ENCODE assay signal across 14 cellular contexts in genomic region chr19:8610928-8611284, GRCh38. TPM values are rescaled to one million over a fixed set of nuclear protein-coding genes. Genes with fewer than 3 reads are reported as not detected.
A peak's percentile ranks its signal among the peaks of the same experiment; 100 is the strongest.
DNase-seq lines count a peak whose midpoint lies in the region; ATAC-seq, FAIRE-seq and TF ChIP-seq lines count a peak whose summit lies in the region.
"Had no signal": no experiment of that assay in that cellular context is flagged by ENCODE, and none has a peak within 500 bp of the region (broad histone marks: within the 10 kb centered on the region; RNA-seq: fewer than 3 reads in every experiment).

No MANE protein-coding gene starts in this region.

- H4K20me1 ChIP-seq in HCT116 (ENCODE audit: insufficient read depth) (no peaks in the 10 kb centered on the region), K562 (replicated peaks; ENCODE audit: control insufficient read depth, insufficient read depth, low read length) (no peaks in the 10 kb centered on the region)

- H3K27me3 ChIP-seq in HCT116 (ENCODE audit: insufficient read depth, low read length) (no peaks in the 10 kb centered on the region), K562 (ENCODE audit: control insufficient read depth in 2 of 2, insufficient read depth in 2 of 2, low read length in 2 of 2) (peaks cover 2 to 18% of the 10 kb centered on the region in 2 experiments; a peak in 3 of 5 replicates), mesendoderm (ENCODE audit: insufficient read depth, low read length, poor library complexity) (no peaks in the 10 kb centered on the region), tibial nerve (no peaks in the 10 kb centered on the region)

- no peaks in the 10 kb centered on the region for H3K36me3 ChIP-seq in HCT116 (ENCODE audit: control insufficient read depth in 1 of 2, insufficient read depth in 2 of 2, low read length in 2 of 2)
- H3K36me3 ChIP-seq in K562 (ENCODE audit: control insufficient read depth, insufficient read depth, low read length) = no peaks in the 10 kb centered on the region
- no peaks in the 10 kb centered on the region for H3K36me3 ChIP-seq in mesendoderm (ENCODE audit: control insufficient read depth, insufficient read depth, low read length)
- H3K36me3 ChIP-seq in tibial nerve = peaks cover 0 to 3% (median 0%) of the 10 kb centered on the region in 3 donors

- CTCF ChIA-PET in HCT116 (lab: Charles Lee) = no interaction called here
- CTCF ChIA-PET in K562 (lab: Yijun Ruan, JAX; ENCODE audit: low intra/inter-chr PET ratio) = no interaction called here

- TF ChIP-seq RAD21 in HCT116 (IDR thresholded peaks at IDR 0.05; ENCODE audit: low read depth) (no peak), K562 (CRISPR knock-in tag; conservative IDR thresholded peaks at IDR 0.05 in 1 of 2, IDR thresholded peaks at IDR 0.05 in 1 of 2) (no peak)

- TF ChIP-seq CTCF in HCT116 (IDR thresholded peaks at IDR 0.05 in 2 of 3, conservative IDR thresholded peaks at IDR 0.05 in 1 of 3; ENCODE audit: borderline replicate concordance in 1 of 3, insufficient read depth in 1 of 3, low read depth in 2 of 3, low read length in 2 of 3) (no peak), K562 (IDR thresholded peaks at IDR 0.05 in 2 of 3, conservative IDR thresholded peaks at IDR 0.05 in 1 of 3; ENCODE audit: insufficient read depth in 2 of 3, low read depth in 1 of 3, low read length in 3 of 3) (no peak), tibial nerve (IDR thresholded peaks at IDR 0.05) (no peak)

- peaks cover 10 to 33% of the 10 kb centered on the region in 2 experiments for H3K4me1 ChIP-seq in HCT116 (ENCODE audit: control insufficient read depth in 1 of 2, insufficient read depth in 2 of 2, low read length in 2 of 2)
- peaks cover 6 to 21% of the 10 kb centered on the region in 2 experiments; a peak in 3 of 5 replicates for H3K4me1 ChIP-seq in K562 (replicated peaks in 1 of 2; ENCODE audit: control insufficient read depth in 2 of 2, insufficient read depth in 2 of 2, low read length in 2 of 2)
- peaks cover 9% of the 10 kb centered on the region for H3K4me1 ChIP-seq in mesendoderm (ENCODE audit: control insufficient read depth, low read depth, low read length)
- peaks cover 0 to 42% (median 10%) of the 10 kb centered on the region in 4 donors for H3K4me1 ChIP-seq in tibial nerve

- no CpG with 5 or more reads among the region's 9 CpGs for WGBS in K562 (ENCODE audit: insufficient coverage, low coverage, missing lambda C conversion rate)
- no CpG with 5 or more reads among the region's 9 CpGs for WGBS in mesendoderm (ENCODE audit: extremely low coverage, insufficient coverage, low lambda C conversion rate)
- WGBS in tibial nerve, 2 donors = 0 to 25% methylated on average over 2 to 3 of the region's 9 CpGs

- POLR2A ChIA-PET in HCT116 (lab: Charles Lee) = no interaction called here
- POLR2A ChIA-PET in K562 (lab: Yijun Ruan, JAX) = no interaction called here

- no peaks in the 10 kb centered on the region for H3K9me1 ChIP-seq in K562 (ENCODE audit: control insufficient read depth, insufficient read depth, low read length)

- TF ChIP-seq POLR2A in HCT116 (IDR thresholded peaks at IDR 0.05; ENCODE audit: borderline replicate concordance, extremely low read depth, insufficient read depth, insufficient read length) = no peak
- TF ChIP-seq POLR2A in K562 (conservative IDR thresholded peaks at IDR 0.05) = no peak
- no peak for TF ChIP-seq POLR2A in tibial nerve (IDR thresholded peaks at IDR 0.05)

- RAD21 ChIA-PET in HCT116 (lab: Charles Lee; ENCODE audit: low non-redundant PET in 1 of 2, low total read pairs in 2 of 2, uncharacterized antibody in 2 of 2, unreplicated experiment in 2 of 2) = no interaction called here

- H4K8ac ChIP-seq in mesendoderm (ENCODE audit: low read depth, low read length) = no peak overlapping the region

- no peak overlapping the region for H4K5ac ChIP-seq in mesendoderm (ENCODE audit: low read length)

- H2BK120ac ChIP-seq in mesendoderm (ENCODE audit: low read depth, low read length) = peak overlapping the region; percentile 99

- H3K27ac ChIP-seq in HCT116 (ENCODE audit: low read depth, low read length) (no peak overlapping the region), K562 (ENCODE audit: extremely low read depth, low read depth, low read length) (no peak overlapping the region; the same call in 2 of the 3 replicates), mesendoderm (ENCODE audit: low read depth, low read length) (no peak overlapping the region), tibial nerve (peak overlapping the region; percentile 43 to 84 (median 76))

- H3K4me3 ChIP-seq in HCT116 (replicated peaks in 1 of 2; ENCODE audit: low read depth in 1 of 2, low read length in 2 of 2) (peak overlapping the region in 1 of 2 experiments; percentile 79; a peak in 1 of 4 replicates), K562 (peak overlapping the region; percentile 35), mesendoderm (ENCODE audit: low read length) (no peak overlapping the region), tibial nerve (peak overlapping the region in 3 of 4 donors; percentile 50 to 62 (median 56))

- H3K9me3 ChIP-seq in HCT116 (ENCODE audit: control insufficient read depth in 1 of 2, insufficient read depth in 1 of 2, low read depth in 1 of 2, low read length in 2 of 2) (no peaks in the 10 kb centered on the region), K562 (replicated peaks; ENCODE audit: control insufficient read depth, insufficient read depth, low read depth, low read length) (no peaks in the 10 kb centered on the region), tibial nerve (no peaks in the 10 kb centered on the region)

- peak overlapping the region; percentile 38 for H2BK15ac ChIP-seq in mesendoderm (replicated peaks; ENCODE audit: low read depth)

- H2AK5ac ChIP-seq in mesendoderm (ENCODE audit: low read length) = no peak overlapping the region

- ATAC-seq in HCT116 = no peak
- ATAC-seq in K562 = no peak
- ATAC-seq in GM18873 (IDR thresholded peaks at IDR 0.05; ENCODE audit: low FRiP score, unreplicated experiment) = no peak
- ATAC-seq: esophagus mucosa; stimulated activated memory B cell treated with anti-CD40 and anti-IgM and Interleukin-4, amounts not matched to agents 10 μg/mL and 1 μg/mL and 100 μg/mL, for 72 hours had no signal

- no peak for DNase-seq in HCT116 (ENCODE audit: low read depth, low spot score)
- DNase-seq in K562 (ENCODE audit: extremely low read depth in 1 of 4, low spot score in 3 of 4) = no peak
- DNase-seq in mesendoderm = peak; percentile 58
- DNase-seq in tibial nerve (ENCODE audit: low spot score in 2 of 2) = no peak
- no peak for DNase-seq in pons (ENCODE audit: low spot score)
- DNase-seq in HT-29 (ENCODE audit: low spot score) = no peak
- DNase-seq: NCI-H1436 had no signal

- no peaks in the 10 kb centered on the region for H3K79me2 ChIP-seq in HCT116 (ENCODE audit: insufficient read depth, low read length)
- no peaks in the 10 kb centered on the region for H3K79me2 ChIP-seq in K562 (ENCODE audit: control insufficient read depth, insufficient read depth, low read length)
- H3K79me2 ChIP-seq in mesendoderm (ENCODE audit: control insufficient read depth, insufficient read depth, low read length) = peaks cover 19% of the 10 kb centered on the region

- peak overlapping the region; percentile 100 for H3K56ac ChIP-seq in mesendoderm (ENCODE audit: low read length)

- intact Hi-C loops in HCT116 (cut with micrococcal nuclease) (no loop called here), K562 (cut with micrococcal nuclease) (loop anchor here (10.0 kb wide), 1 partner anchor 84 kb away; the partner anchor contains the start of gene ACTL9)

- in situ Hi-C loops in K562 (cut with MboI) = loop anchor here (10.0 kb wide), 1 partner anchor 84 kb away; the partner anchor contains the start of gene ACTL9

- H2AFZ ChIP-seq in HCT116 (ENCODE audit: low read depth, low read length, poor library complexity, severe bottlenecking) (no peak overlapping the region), K562 (ENCODE audit: low read depth, low read length) (no peak overlapping the region)

- peaks cover 18% of the 10 kb centered on the region for H3K79me1 ChIP-seq in mesendoderm (ENCODE audit: low read length)

- peak overlapping the region; percentile 98 for H3K4ac ChIP-seq in mesendoderm (ENCODE audit: low read depth, low read length)

- H2BK5ac ChIP-seq in mesendoderm (ENCODE audit: low read length) = no peak overlapping the region

- FAIRE-seq in K562 (lab: Jason Lieb, UNC) = no peak
- FAIRE-seq: keratinocyte had no signal

- no TSS peak for BruUV-seq in HCT116 (replicated peaks; lab: Mats Ljungman, UMichigan)
- no TSS peak for BruUV-seq in K562 (replicated peaks; lab: Mats Ljungman, UMichigan)

- peak overlapping the region; percentile 99 for H3K18ac ChIP-seq in mesendoderm (ENCODE audit: low read length)

- H3K4me2 ChIP-seq in HCT116 (ENCODE audit: low read length) (peak overlapping the region; percentile 97), K562 (ENCODE audit: insufficient read depth, low read length) (no peak overlapping the region), mesendoderm (ENCODE audit: low read length) (no peak overlapping the region)

- no peak overlapping the region for H3K23ac ChIP-seq in mesendoderm (ENCODE audit: low read length)

- no peak for TF ChIP-seq EP300 in K562 (IDR thresholded peaks at IDR 0.05; ENCODE audit: low read length)
- no peak for TF ChIP-seq EP300 in tibial nerve (IDR thresholded peaks at IDR 0.05)

- peak overlapping the region; percentile 73 for H3K9ac ChIP-seq in HCT116 (ENCODE audit: low read length)
- H3K9ac ChIP-seq in K562 (ENCODE audit: insufficient read depth in 1 of 2, low read depth in 2 of 2, low read length in 2 of 2) = no peak overlapping the region; a peak in 1 of 4 replicates
- no peak overlapping the region for H3K9ac ChIP-seq in mesendoderm (ENCODE audit: low read length)

- no peaks in the 10 kb centered on the region for H3K9me2 ChIP-seq in HCT116 (ENCODE audit: insufficient read depth)

RNA-seq across cellular contexts. Expression of gene ADAMTS10, which starts 0.4 kb away (rescaled TPM):
- total RNA-seq in HCT116 (2021; ENCODE audit: unreplicated experiment) = 10.2 TPM
- 8.4 TPM in 2 replicates for polyA plus RNA-seq in HCT116 (2012)
- 2.3 and 5.9 TPM in 2 replicates for total RNA-seq in K562 (2011; cell fraction: chromatin; rRNA removed; ENCODE audit: low replicate concordance)
- total RNA-seq in K562 (2011; cell fraction: nucleolus; rRNA removed) = 2.6 and 5.5 TPM in 2 replicates
- total RNA-seq in K562 (2011; cell fraction: nucleoplasm; rRNA removed) = 2.8 and 3.6 TPM in 2 replicates
- total RNA-seq in K562 (2014; rRNA removed) = 0.33 and 0.41 TPM in 2 replicates
- not detected in 2 replicates for total RNA-seq in K562 (2014; rRNA removed; fragmentation: Illumina TruSeq; extraction: Trizol)
- total RNA-seq in K562 (2015; rRNA removed; fragmentation: Illumina TruSeq; extraction: Trizol) = 0.30 and 0.33 TPM in 2 replicates
- total RNA-seq in K562 (2021) = 0.29 and 1.2 TPM in 2 replicates
- 0.28 and 0.57 TPM in 2 replicates for polyA plus RNA-seq in K562 (2011; rRNA removed)
- polyA plus RNA-seq in K562 (2011; cell fraction: cytosol; rRNA removed) = 0.72 and 1.2 TPM in 2 replicates
- 3.7 and 14.1 TPM in 2 replicates for polyA plus RNA-seq in K562 (2011; cell fraction: nucleus; rRNA removed)
- polyA plus RNA-seq in K562 (2012) = 0.76 and 1.1 TPM in 2 replicates
- 0.30 TPM in 1 of 2 replicates, not detected in the other for polyA plus RNA-seq in K562 (2014; fragmentation: Illumina TruSeq; extraction: Trizol)
- polyA plus RNA-seq in K562 (2014; fragmentation: Nextera tagmentation; extraction: Ambion mirVana) = not detected
- 0.84 and 1.8 TPM in 2 replicates for polyA plus RNA-seq in K562 (2014; rRNA removed)
- 0.30 and 0.53 TPM in 2 replicates for polyA minus RNA-seq in K562 (2011; rRNA and poly(A)+ RNA removed)
- polyA minus RNA-seq in K562 (2011; cell fraction: cytosol; rRNA and poly(A)+ RNA removed) = 1.4 TPM in 1 of 2 replicates, not detected in the other
- 1.8 and 6.3 TPM in 2 replicates for polyA minus RNA-seq in K562 (2011; cell fraction: nucleus; rRNA and poly(A)+ RNA removed)
- 7.5 TPM for polyA plus RNA-seq in mesendoderm (2013, experiment 1 of 2)
- 8.5 TPM for polyA plus RNA-seq in mesendoderm (2013, experiment 2 of 2)
- 100 to 1,000 TPM in 1 of 4 donors, 10 to 100 TPM in 3; 37.3 to 140 (median 66.6) TPM for total RNA-seq in tibial nerve
- total RNA-seq in HT-29 (2014; rRNA removed; shearing (Covaris generic)) = not detected in 2 replicates
- total RNA-seq: HT1080 had no signal
- polyA plus RNA-seq: keratinocyte had no signal

RNA-seq across cellular contexts. Expression of gene NFILZ, which starts 19.5 kb away (rescaled TPM):
- total RNA-seq in HCT116 (2021; ENCODE audit: unreplicated experiment) (not detected), K562 (2014; rRNA removed) (not detected in 2 replicates), K562 (2014; rRNA removed; fragmentation: Illumina TruSeq; extraction: Trizol) (not detected in 2 replicates), K562 (2015; rRNA removed; fragmentation: Illumina TruSeq; extraction: Trizol) (not detected in 2 replicates), K562 (2021) (not detected in 2 replicates), tibial nerve (not detected)
- polyA plus RNA-seq in HCT116 (2012) = not detected in 2 replicates
- not detected in 2 replicates for total RNA-seq in K562 (2011; cell fraction: chromatin; rRNA removed; ENCODE audit: low replicate concordance)
- total RNA-seq in K562 (2011; cell fraction: nucleolus; rRNA removed) = not detected in 2 replicates
- not detected in 2 replicates for total RNA-seq in K562 (2011; cell fraction: nucleoplasm; rRNA removed)
- polyA plus RNA-seq in K562 (2011; rRNA removed) (not detected in 2 replicates), K562 (2014; fragmentation: Illumina TruSeq; extraction: Trizol) (not detected in 2 replicates), K562 (2014; fragmentation: Nextera tagmentation; extraction: Ambion mirVana) (not detected), K562 (2014; rRNA removed) (not detected in 2 replicates)
- polyA plus RNA-seq in K562 (2011; cell fraction: cytosol; rRNA removed) = not detected in 2 replicates
- polyA plus RNA-seq in K562 (2011; cell fraction: nucleus; rRNA removed) = not detected in 2 replicates
- not detected in 2 replicates for polyA plus RNA-seq in K562 (2012)
- polyA minus RNA-seq in K562 (2011; rRNA and poly(A)+ RNA removed) = not detected in 2 replicates
- polyA minus RNA-seq in K562 (2011; cell fraction: cytosol; rRNA and poly(A)+ RNA removed) = not detected in 2 replicates
- not detected in 2 replicates for polyA minus RNA-seq in K562 (2011; cell fraction: nucleus; rRNA and poly(A)+ RNA removed)
- not detected for polyA plus RNA-seq in mesendoderm (2013, experiment 1 of 2)
- polyA plus RNA-seq in mesendoderm (2013, experiment 2 of 2) = not detected
- total RNA-seq in HT-29 (2014; rRNA removed; shearing (Covaris generic)) = not detected in 2 replicates
- total RNA-seq: activated CD4-positive, alpha-beta T cell treated with anti-CD3 and anti-CD28 coated beads, Interleukin-2, amount 10 ng/mL, durations not matched to agents 7 days and 5 days; activated T-helper 2 cell treated with anti-CD3 and anti-CD28 coated beads, Interferon-gamma antibody, Interleukin-2, Interleukin-4, amounts not matched to agents 10 μg/mL and 5 μg/mL and 100 μg/mL, durations not matched to agents 14 hours and 24 hours and 36 hours; esophagus mucosa; HT1080 had no signal
- polyA plus RNA-seq: keratinocyte had no signal

RNA-seq across cellular contexts. Expression of gene MYO1F, which starts 33.7 kb away (rescaled TPM):
- 0.39 TPM for total RNA-seq in HCT116 (2021; ENCODE audit: unreplicated experiment)
- 1.6 and 2.3 TPM in 2 replicates for polyA plus RNA-seq in HCT116 (2012)
- total RNA-seq in K562 (2011; cell fraction: chromatin; rRNA removed; ENCODE audit: low replicate concordance) = 5.4 and 19.9 TPM in 2 replicates
- total RNA-seq in K562 (2011; cell fraction: nucleolus; rRNA removed) = 7.4 and 10.8 TPM in 2 replicates
- 7.2 and 14.7 TPM in 2 replicates for total RNA-seq in K562 (2011; cell fraction: nucleoplasm; rRNA removed)
- total RNA-seq in K562 (2014; rRNA removed) = 2.0 and 5.7 TPM in 2 replicates
- 2.6 and 2.8 TPM in 2 replicates for total RNA-seq in K562 (2014; rRNA removed; fragmentation: Illumina TruSeq; extraction: Trizol)
- total RNA-seq in K562 (2015; rRNA removed; fragmentation: Illumina TruSeq; extraction: Trizol) = 8.1 and 9.4 TPM in 2 replicates
- total RNA-seq in K562 (2021) = 4.5 and 6.0 TPM in 2 replicates
- polyA plus RNA-seq in K562 (2011; rRNA removed) = 3.5 and 8.1 TPM in 2 replicates
- polyA plus RNA-seq in K562 (2011; cell fraction: cytosol; rRNA removed) = 4.3 and 17.3 TPM in 2 replicates
- 5.6 and 11.4 TPM in 2 replicates for polyA plus RNA-seq in K562 (2011; cell fraction: nucleus; rRNA removed)
- 10.8 and 26.9 TPM in 2 replicates for polyA plus RNA-seq in K562 (2012)
- 5.3 and 5.6 TPM in 2 replicates for polyA plus RNA-seq in K562 (2014; fragmentation: Illumina TruSeq; extraction: Trizol)
- under 1 TPM; 0.78 to 0.82 TPM for polyA plus RNA-seq in K562 (2014; fragmentation: Nextera tagmentation; extraction: Ambion mirVana)
- polyA plus RNA-seq in K562 (2014; rRNA removed) = 3.0 and 4.3 TPM in 2 replicates
- 3.7 and 10.6 TPM in 2 replicates for polyA minus RNA-seq in K562 (2011; rRNA and poly(A)+ RNA removed)
- polyA minus RNA-seq in K562 (2011; cell fraction: cytosol; rRNA and poly(A)+ RNA removed) = 5.9 and 10.6 TPM in 2 replicates
- polyA minus RNA-seq in K562 (2011; cell fraction: nucleus; rRNA and poly(A)+ RNA removed) = 6.1 and 9.4 TPM in 2 replicates
- 6.0 TPM for polyA plus RNA-seq in mesendoderm (2013, experiment 1 of 2)
- polyA plus RNA-seq in mesendoderm (2013, experiment 2 of 2) = 5.7 TPM
- 10 to 100 TPM; 20.3 to 61.5 (median 21.7) TPM for total RNA-seq in tibial nerve
- not detected in 2 replicates for total RNA-seq in HT-29 (2014; rRNA removed; shearing (Covaris generic))
- total RNA-seq: HT1080 had no signal

Comparison
In these comparisons a context has a peak if more than half of its experiments do, and no peak if none do; other contexts are left out.
1. H3K27ac ChIP-seq: peak in tibial nerve (4 of 4); none in HCT116 (single experiment), K562 (single experiment) and mesendoderm (single experiment).